Comparison of ENCODE assay signal across 1 cellular context in genomic region chr1:35585805-35586204, GRCh38. TPM values are rescaled to one million over a fixed set of nuclear protein-coding genes. Genes with fewer than 3 reads are reported as not detected.
"Had no signal": no experiment of that assay in that cellular context is flagged by ENCODE, and none has a peak within 500 bp of the region (broad histone marks: within the 10 kb centered on the region; RNA-seq: fewer than 3 reads in every experiment).

No MANE protein-coding gene starts in this region.

RNA-seq across cellular contexts. Expression of gene TFAP2E, which starts 12.7 kb away (rescaled TPM):
- polyA plus RNA-seq: cardiac muscle cell had no signal
